ENCODE assay signal across 22 cellular contexts in the genomic region with DNA sequence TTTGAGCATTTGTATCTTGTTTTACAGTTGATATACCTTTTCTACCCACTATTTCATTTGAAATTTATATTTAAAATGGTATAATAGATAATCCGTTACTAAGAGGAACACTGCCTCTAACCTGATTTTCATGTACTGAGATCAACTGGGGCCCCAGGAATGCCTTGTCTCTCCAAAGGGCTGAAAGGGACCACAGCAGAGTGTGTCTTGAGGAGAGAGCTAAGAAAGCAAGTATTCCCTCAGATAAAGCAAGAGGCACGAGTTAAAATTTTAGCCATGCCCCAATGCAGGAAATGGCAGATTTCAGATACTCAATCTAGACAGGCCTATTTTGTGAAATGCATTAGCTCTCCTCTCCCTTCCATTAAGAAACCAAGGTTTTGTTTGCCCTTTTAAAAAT.
"Had no signal": no experiment of that assay in that cellular context is flagged by ENCODE, and none has a peak within 500 bp of the region (broad histone marks: within the 10 kb centered on the region; RNA-seq: fewer than 3 reads in every experiment).

No MANE protein-coding gene starts in this region.

- ATAC-seq: effector memory CD8-positive, alpha-beta T cell; esophagus mucosa; foreskin keratinocyte; gastroesophageal sphincter; heart right ventricle; left colon; left lobe of liver; left ventricle myocardium superior; lower lobe of right lung had no signal

- H3K9me3 Mint-ChIP-seq: effector memory CD8-positive, alpha-beta T cell had no signal

- DNase-seq: cerebellar nuclear complex; colonic mucosa; cortex of kidney; effector CD8-positive, alpha-beta T cell; effector memory CD8-positive, alpha-beta T cell; endodermal cell; erythroblast; foreskin keratinocyte; head of caudate nucleus; heart right ventricle; hippocampal formation; left colon; left ventricle myocardium superior; lower lobe of right lung; mesenchymal stem cell; naive B cell had no signal

- H3K36me3 ChIP-seq: colonic mucosa had no signal

- H3K27me3 Mint-ChIP-seq: dendritic cell treated with granulocyte-macrophage colony-stimulating factor and Interleukin-4, amounts not matched to agents 40 ng/mL and 50 ng/mL, for 4 days; effector memory CD8-positive, alpha-beta T cell; naive B cell had no signal

- H3K4me3 Mint-ChIP-seq: dendritic cell treated with granulocyte-macrophage colony-stimulating factor and Interleukin-4, amounts not matched to agents 40 ng/mL and 50 ng/mL, for 4 days; effector memory CD8-positive, alpha-beta T cell; endodermal cell; mesothelial cell of epicardium; naive B cell had no signal

- H3K4me1 ChIP-seq: colonic mucosa, foreskin keratinocyte, gastroesophageal sphincter, lower lobe of right lung had no signal

- H3K4me1 Mint-ChIP-seq: mesothelial cell of epicardium had no signal

- H3K4me3 ChIP-seq: colonic mucosa, gastroesophageal sphincter, heart right ventricle, lower lobe of right lung had no signal

- H3K9me3 ChIP-seq: colonic mucosa, gastroesophageal sphincter, lower lobe of right lung had no signal

- H3K27ac ChIP-seq: colonic mucosa, epithelial cell of prostate, foreskin keratinocyte, gastroesophageal sphincter, heart right ventricle, lower lobe of right lung had no signal

- H3K27ac Mint-ChIP-seq: dendritic cell treated with granulocyte-macrophage colony-stimulating factor and Interleukin-4, amounts not matched to agents 40 ng/mL and 50 ng/mL, for 4 days; effector memory CD8-positive, alpha-beta T cell; endodermal cell; mesothelial cell of epicardium had no signal

- H3K27me3 ChIP-seq: colonic mucosa, foreskin keratinocyte, gastroesophageal sphincter, heart right ventricle had no signal
